Comparison of ENCODE assay signal across 1 cellular context in the genomic region with DNA sequence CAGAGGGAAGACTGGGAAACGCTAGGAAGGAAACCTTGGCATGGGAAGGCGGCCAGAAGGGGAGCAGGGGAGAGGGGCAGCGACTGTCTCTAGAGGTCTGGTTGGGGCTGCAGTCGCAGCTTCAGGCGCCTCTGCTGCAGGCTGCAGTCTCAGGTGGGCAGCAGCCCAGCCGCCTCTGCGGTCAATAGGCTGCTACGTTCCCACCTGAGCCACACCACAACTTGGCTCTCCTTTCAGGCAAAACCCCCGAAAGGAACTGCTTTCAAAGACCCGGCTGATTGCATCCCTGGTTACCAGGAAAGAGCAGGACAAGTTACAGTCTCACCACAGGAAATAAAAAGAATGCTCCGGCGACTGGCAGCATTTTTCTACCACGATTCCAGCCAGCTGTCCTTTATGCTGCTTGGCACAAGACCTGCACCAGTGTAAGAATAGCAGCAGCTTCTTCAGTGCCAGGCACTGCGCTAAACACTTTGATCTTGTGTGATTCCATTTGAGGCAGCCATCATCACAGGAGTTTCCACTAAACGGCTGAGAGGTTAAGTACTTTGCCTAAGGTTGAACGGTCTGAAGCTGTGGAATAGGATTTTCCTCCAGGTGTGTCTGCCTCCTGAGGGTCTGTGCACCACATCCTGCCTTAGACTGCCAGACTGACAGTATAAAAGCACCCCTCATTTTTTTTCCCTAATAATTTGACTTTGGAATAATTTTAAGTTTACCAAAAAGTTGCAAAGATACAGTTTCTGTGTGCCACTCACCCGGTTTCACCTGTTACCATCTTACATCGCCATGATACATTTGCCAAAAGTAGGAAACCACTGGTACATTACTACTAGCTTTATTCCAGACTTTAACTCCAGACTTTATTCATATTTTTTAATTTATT.
TF ChIP-seq lines count a peak whose summit lies in the region.

No MANE protein-coding gene starts in this region.

TF ChIP-seq in SK-N-SH, 30 proteins besides CTCF, POLR2A, EP300 and RAD21 (continued from another document):
- TF ChIP-seq YY1 (IDR thresholded peaks at IDR 0.05; ENCODE audit: low read depth) (no peak), ELF1 (IDR thresholded peaks at IDR 0.05) (no peak), GATA2 (CRISPR knock-in tag; IDR thresholded peaks at IDR 0.05) (no peak), RXRA (IDR thresholded peaks at IDR 0.05; ENCODE audit: borderline replicate concordance, low read depth) (no peak), EZH2phosphoT487 (IDR thresholded peaks at IDR 0.05; ENCODE audit: borderline replicate concordance, low read depth) (no peak)
- TF ChIP-seq, protein P1, sequence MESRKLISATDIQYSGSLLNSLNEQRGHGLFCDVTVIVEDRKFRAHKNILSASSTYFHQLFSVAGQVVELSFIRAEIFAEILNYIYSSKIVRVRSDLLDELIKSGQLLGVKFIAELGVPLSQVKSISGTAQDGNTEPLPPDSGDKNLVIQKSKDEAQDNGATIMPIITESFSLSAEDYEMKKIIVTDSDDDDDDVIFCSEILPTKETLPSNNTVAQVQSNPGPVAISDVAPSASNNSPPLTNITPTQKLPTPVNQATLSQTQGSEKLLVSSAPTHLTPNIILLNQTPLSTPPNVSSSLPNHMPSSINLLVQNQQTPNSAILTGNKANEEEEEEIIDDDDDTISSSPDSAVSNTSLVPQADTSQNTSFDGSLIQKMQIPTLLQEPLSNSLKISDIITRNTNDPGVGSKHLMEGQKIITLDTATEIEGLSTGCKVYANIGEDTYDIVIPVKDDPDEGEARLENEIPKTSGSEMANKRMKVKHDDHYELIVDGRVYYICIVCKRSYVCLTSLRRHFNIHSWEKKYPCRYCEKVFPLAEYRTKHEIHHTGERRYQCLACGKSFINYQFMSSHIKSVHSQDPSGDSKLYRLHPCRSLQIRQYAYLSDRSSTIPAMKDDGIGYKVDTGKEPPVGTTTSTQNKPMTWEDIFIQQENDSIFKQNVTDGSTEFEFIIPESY (IDR thresholded peaks at IDR 0.05; ENCODE audit: borderline replicate concordance, low read depth) = no peak
